8 cellular contexts compared by ENCODE assay signal in the genomic region with DNA sequence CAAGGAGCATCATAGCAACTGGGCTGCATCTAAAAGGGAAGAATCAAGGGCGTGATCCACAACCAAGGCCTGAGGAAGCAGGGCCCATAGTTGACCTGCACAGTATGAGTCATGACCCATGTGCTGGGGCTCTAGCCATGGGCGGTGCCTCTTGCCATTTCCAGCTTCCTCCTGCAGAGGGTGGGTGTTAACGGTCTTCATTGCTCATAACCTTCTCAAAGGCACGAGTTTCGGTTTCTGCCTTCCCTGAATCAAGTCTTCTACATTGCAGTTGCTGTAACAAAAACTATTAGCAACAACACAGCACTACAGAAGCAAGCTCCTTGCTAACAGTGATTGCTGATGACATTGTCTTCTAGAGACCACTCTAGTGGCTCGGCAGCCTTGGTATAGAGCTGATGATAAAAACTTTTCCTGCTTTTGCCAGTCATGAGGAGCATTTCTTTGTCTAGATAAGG.
DNase-seq lines count a peak whose midpoint lies in the region; ATAC-seq and TF ChIP-seq lines count a peak whose summit lies in the region.

No MANE protein-coding gene starts in this region.

- peak; percentile 36 for TF ChIP-seq CTCF in brain microvascular endothelial cell (IDR thresholded peaks at IDR 0.05; ENCODE audit: low read depth, low read length, missing control alignments)
- TF ChIP-seq CTCF in lower leg skin (IDR thresholded peaks at IDR 0.05), result no peak

- no peaks in the 10 kb centered on the region for H3K27me3 ChIP-seq in brain microvascular endothelial cell (replicated peaks)

- intact Hi-C loops in lower leg skin (cut with DNase I; ENCODE audit: low total_unique reads), result no loop called here

- in situ Hi-C loops in brain microvascular endothelial cell (cut with HindIII; ENCODE audit: low pct_ligation_motif_present, low sequenced_read_pairs), result no loop called here

- H3K27ac ChIP-seq in brain microvascular endothelial cell, result peak overlapping the region; percentile 30

- ATAC-seq in HG03039 (IDR thresholded peaks at IDR 0.05; ENCODE audit: unreplicated experiment), result peak; percentile 84

- no peaks in the 10 kb centered on the region for H3K36me3 ChIP-seq in brain microvascular endothelial cell (replicated peaks)

- peak; percentile 15 for DNase-seq in DMS53 (lab: John Stamatoyannopoulos, UW)
- DNase-seq in DMS53 treated with DMSO at 0.1 percent for 48 hours (lab: John Stamatoyannopoulos, UW; ENCODE audit: unreplicated experiment), result no peak
- DNase-seq in RPMI7951 (ENCODE audit: low read depth), result peak; percentile 95
- DNase-seq in brain microvascular endothelial cell, result peak; percentile 65
- peak; percentile 87 to 93 for DNase-seq in lower leg skin (ENCODE audit: low spot score in 2 of 2)
- DNase-seq in superior temporal gyrus (ENCODE audit: extremely low spot score), result peak; percentile 11
- no peak for DNase-seq in HuH-7.5 (ENCODE audit: low spot score)

- no peak for TF ChIP-seq POLR2A in lower leg skin (IDR thresholded peaks at IDR 0.05)

- H3K4me3 ChIP-seq in brain microvascular endothelial cell (ENCODE audit: low read depth, low read length) (no peak overlapping the region), lower leg skin (ENCODE audit: low read depth, poor library complexity, severe bottlenecking) (no peak overlapping the region)

- WGBS in lower leg skin, 2 donors, result 45 to 50% methylated on average over 6 of the region's 6 CpGs

Comparison
In these comparisons a context has a peak if more than half of its experiments do, and no peak if none do; other contexts are left out.
1. DNase-seq: peak in DMS53 (single experiment), RPMI7951 (single experiment), brain microvascular endothelial cell (single experiment), lower leg skin (2 of 2) and superior temporal gyrus (single experiment); none in DMS53 treated with DMSO at 0.1 percent for 48 hours (single experiment) and HuH-7.5 (single experiment).